13 cellular contexts compared by ENCODE assay signal in the genomic region with DNA sequence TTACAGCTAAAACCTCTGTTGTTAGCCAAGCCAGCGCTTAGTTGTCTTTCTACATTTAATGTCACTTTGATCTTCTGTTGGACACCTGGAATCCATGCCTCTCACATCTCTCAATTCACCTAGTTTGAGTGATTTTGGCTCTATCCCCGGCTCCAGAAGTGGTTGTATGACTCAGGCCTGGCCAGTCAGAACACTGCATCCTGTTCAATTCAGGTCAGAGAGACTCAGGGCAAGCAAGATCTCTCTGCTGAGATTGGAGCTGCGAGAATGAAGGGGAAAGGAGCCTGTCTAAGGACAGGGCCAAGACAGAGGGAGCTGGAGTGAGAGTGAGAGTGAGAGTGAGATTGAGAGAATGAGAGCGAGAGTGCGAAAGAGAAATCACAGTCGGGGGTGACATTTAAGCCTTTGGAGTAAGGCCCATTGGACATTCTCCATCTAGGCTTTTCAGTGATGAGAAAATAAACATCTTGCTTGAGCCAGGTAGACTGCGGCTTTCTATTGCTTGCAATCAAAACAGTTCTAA.
DNase-seq lines count a peak whose midpoint lies in the region; ATAC-seq and TF ChIP-seq lines count a peak whose summit lies in the region.
"Had no signal": no experiment of that assay in that cellular context is flagged by ENCODE, and none has a peak within 500 bp of the region (broad histone marks: within the 10 kb centered on the region; RNA-seq: fewer than 3 reads in every experiment).

No MANE protein-coding gene starts in this region.

- DNase-seq in heart left ventricle (peak in 1 of 5 donors; percentile 23), left ventricle myocardium inferior (no peak), astrocyte of the spinal cord (ENCODE audit: low read depth, low spot score) (peak; percentile 40), right cardiac atrium (no peak), H4 (ENCODE audit: low spot score) (no peak), HuH-7.5 (ENCODE audit: low spot score) (no peak)
- DNase-seq in stimulated activated naive CD4-positive, alpha-beta T cell treated with Interleukin-2 at 50 U/mL for 16 hours (lab: John Stamatoyannopoulos, UW): no peak
- DNase-seq: activated naive CD4-positive, alpha-beta T cell; NCI-H2171 treated with DMSO at 0.1 percent for 48 hours; stimulated activated CD4-positive, alpha-beta T cell treated with anti-CD3 and anti-CD28 coated beads, Interleukin-2, amount 100 ng/mL, for 24 hours; upper lobe of right lung; WERI-Rb-1 had no signal

- TF ChIP-seq POLR2A in heart left ventricle (IDR thresholded peaks at IDR 0.05): no peak

- H3K27me3 ChIP-seq in heart left ventricle (no peaks in the 10 kb centered on the region), left ventricle myocardium inferior (ENCODE audit: low read depth) (no peaks in the 10 kb centered on the region), right cardiac atrium (ENCODE audit: control insufficient read depth, insufficient read depth) (no peaks in the 10 kb centered on the region)
- H3K27me3 ChIP-seq: upper lobe of right lung had no signal

- no peak for TF ChIP-seq CTCF in heart left ventricle (IDR thresholded peaks at IDR 0.05)
- no peak for TF ChIP-seq CTCF in left ventricle myocardium inferior (IDR thresholded peaks at IDR 0.05; ENCODE audit: borderline replicate concordance)
- TF ChIP-seq CTCF in astrocyte of the spinal cord (IDR thresholded peaks at IDR 0.05; ENCODE audit: low read depth, low read length): no peak

- H3K4me1 ChIP-seq in heart left ventricle (peaks cover 0 to 7% (median 0%) of the 10 kb centered on the region in 12 donors), left ventricle myocardium inferior (peaks cover under 1% of the 10 kb centered on the region), right cardiac atrium (ENCODE audit: control insufficient read depth, insufficient read depth, low read length) (no peaks in the 10 kb centered on the region)

- H3K9me3 ChIP-seq in heart left ventricle (no peaks in the 10 kb centered on the region), left ventricle myocardium inferior (replicated peaks) (no peaks in the 10 kb centered on the region), right cardiac atrium (ENCODE audit: control insufficient read depth, low read length) (no peaks in the 10 kb centered on the region)
- H3K9me3 ChIP-seq: upper lobe of right lung had no signal

- ATAC-seq in heart left ventricle (peak in 3 of 4 donors; percentile 23 to 57 (median 36)), right cardiac atrium (no peak), HG03354 (IDR thresholded peaks at IDR 0.05; ENCODE audit: poor library complexity, severe bottlenecking, unreplicated experiment) (no peak)
- ATAC-seq: upper lobe of right lung had no signal

- in situ Hi-C loops in astrocyte of the spinal cord (cut with HindIII; ENCODE audit: low sequenced_read_pairs): no loop called here

- no peaks in the 10 kb centered on the region for H3K36me3 ChIP-seq in heart left ventricle
- H3K36me3 ChIP-seq in left ventricle myocardium inferior: no peaks in the 10 kb centered on the region
- H3K36me3 ChIP-seq: upper lobe of right lung, WERI-Rb-1 had no signal

- H3K27ac ChIP-seq in heart left ventricle: peak overlapping the region in 1 of 12 donors; percentile 21
- H3K27ac ChIP-seq in left ventricle myocardium inferior (replicated peaks): no peak overlapping the region
- peak overlapping the region; percentile 58 for H3K27ac ChIP-seq in right cardiac atrium (ENCODE audit: low read length)
- H3K27ac ChIP-seq: upper lobe of right lung, WERI-Rb-1 had no signal

- WGBS in heart left ventricle, 4 donors: 75 to 86% (median 78%) methylated on average over 7 of the region's 7 CpGs
- 79% methylated on average over 7 of the region's 7 CpGs for WGBS in right cardiac atrium

- H3K4me3 ChIP-seq in heart left ventricle (no peak overlapping the region), left ventricle myocardium inferior (no peak overlapping the region), astrocyte of the spinal cord (ENCODE audit: low read depth, low read length) (no peak overlapping the region), right cardiac atrium (ENCODE audit: low read length) (no peak overlapping the region)
- H3K4me3 ChIP-seq: upper lobe of right lung had no signal

- intact Hi-C loops in heart left ventricle (cut with DNase I) (loop anchor here in 7 of 10 donors (1.0 to 10.0 kb wide), 10 partner anchors 74 to 1394 kb away; a partner anchor contains a TSS), left ventricle myocardium inferior (cut with micrococcal nuclease) (loop anchor here (5.0 kb wide), 2 partner anchors 162 to 177 kb away; no protein-coding TSS in a partner anchor), right cardiac atrium (cut with DNase I) (loop anchor here (5.0 to 10.0 kb wide), 4 partner anchors 94 to 177 kb away; a partner anchor contains a TSS)

Comparison
In these comparisons a context has a peak if more than half of its experiments do, and no peak if none do; other contexts are left out.
1. ATAC-seq: peak in heart left ventricle (3 of 4); none in right cardiac atrium (0 of 2) and HG03354 (single experiment).